Comparison of ENCODE assay signal across 8 cellular contexts in genomic region chr1:12231276-12231595, GRCh38. TPM values are rescaled to one million over a fixed set of nuclear protein-coding genes. Genes with fewer than 3 reads are reported as not detected.
A peak's percentile ranks its signal among the peaks of the same experiment; 100 is the strongest.
DNase-seq lines count a peak whose midpoint lies in the region; ATAC-seq and TF ChIP-seq lines count a peak whose summit lies in the region.

No MANE protein-coding gene starts in this region.

- peak overlapping the region; percentile 80 for H3K4me2 ChIP-seq in MM.1S (ENCODE audit: low read depth, low read length)

- intact Hi-C loops in natural killer cell (cut with micrococcal nuclease) = no loop called here

- H2AFZ ChIP-seq in MM.1S (ENCODE audit: low read length) = 0 out of 2 replicates have a peak overlapping the region, but pooled peaks have one; percentile 80

- H3K9me3 Mint-ChIP-seq in natural killer cell = no peaks in the 10 kb centered on the region

- H3K27me3 Mint-ChIP-seq in natural killer cell (ENCODE audit: low read depth in 2 of 2) = no peaks in the 10 kb centered on the region

- H3K27me3 ChIP-seq in MM.1S (replicated peaks; ENCODE audit: insufficient read depth, low read length) = 0 out of 2 replicates have a peak, but pooled peaks cover 12% of the 10 kb centered on the region
- H3K27me3 ChIP-seq in effector memory CD4-positive, alpha-beta T cell (replicated peaks; ENCODE audit: control insufficient read depth, insufficient read depth, low read length, poor library complexity, severe bottlenecking) = no peaks in the 10 kb centered on the region

- no peaks in the 10 kb centered on the region for H3F3A ChIP-seq in MM.1S (ENCODE audit: insufficient read depth, low read length)

- no peaks in the 10 kb centered on the region for H3K36me3 Mint-ChIP-seq in natural killer cell

- H3K4me3 Mint-ChIP-seq in natural killer cell = peak overlapping the region; percentile 87

- H3K27ac Mint-ChIP-seq in natural killer cell = peak overlapping the region; percentile 34 to 75

- no peaks in the 10 kb centered on the region for H3K9me2 ChIP-seq in MM.1S (replicated peaks; ENCODE audit: insufficient read depth, low read length)

- peaks cover 17 to 25% of the 10 kb centered on the region in 2 donors for H3K4me1 Mint-ChIP-seq in natural killer cell

- peaks cover 16% of the 10 kb centered on the region for H3K79me2 ChIP-seq in MM.1S (ENCODE audit: low read length)

- H3K9me3 ChIP-seq in MM.1S (replicated peaks; ENCODE audit: insufficient read depth, low read length) = no peaks in the 10 kb centered on the region
- H3K9me3 ChIP-seq in effector memory CD4-positive, alpha-beta T cell (ENCODE audit: control insufficient read depth, low read length) = no peaks in the 10 kb centered on the region

- ATAC-seq in natural killer cell (no peak), GM18909 (IDR thresholded peaks at IDR 0.05; ENCODE audit: poor library complexity, unreplicated experiment) (no peak), HG02623 (IDR thresholded peaks at IDR 0.05; ENCODE audit: unreplicated experiment) (no peak), HG03342 (IDR thresholded peaks at IDR 0.05; ENCODE audit: unreplicated experiment) (no peak)

- DNase-seq in AG10803 (ENCODE audit: low read depth) = peak; percentile 58
- no peak for DNase-seq in MM.1S
- DNase-seq in effector memory CD4-positive, alpha-beta T cell = no peak
- DNase-seq in natural killer cell = no peak
- DNase-seq in NK-92 (lab: John Stamatoyannopoulos, UW; ENCODE audit: unreplicated experiment) = no peak

- H3K27ac ChIP-seq in MM.1S (ENCODE audit: low read length) = no peak overlapping the region
- H3K27ac ChIP-seq in effector memory CD4-positive, alpha-beta T cell (ENCODE audit: insufficient read depth, low read length, poor library complexity, severe bottlenecking) = no peak overlapping the region

- no peaks in the 10 kb centered on the region for H3K36me3 ChIP-seq in MM.1S (replicated peaks; ENCODE audit: insufficient read depth, low read length)
- peaks cover 8% of the 10 kb centered on the region for H3K36me3 ChIP-seq in effector memory CD4-positive, alpha-beta T cell (ENCODE audit: control insufficient read depth, insufficient read depth, low read length)

- H4K20me1 ChIP-seq in MM.1S (ENCODE audit: insufficient read depth, low read length) = no peaks in the 10 kb centered on the region

- peak overlapping the region; percentile 87 for H3K4me3 ChIP-seq in AG10803 (ENCODE audit: low read length)
- peak overlapping the region; percentile 94 for H3K4me3 ChIP-seq in MM.1S (ENCODE audit: low read length)
- H3K4me3 ChIP-seq in effector memory CD4-positive, alpha-beta T cell (ENCODE audit: insufficient read depth, low read depth, low read length, poor library complexity, severe bottlenecking) = peak overlapping the region; percentile 99

- H3K4me1 ChIP-seq in MM.1S (ENCODE audit: low read length) = peaks cover 5% of the 10 kb centered on the region
- H3K4me1 ChIP-seq in effector memory CD4-positive, alpha-beta T cell (ENCODE audit: control insufficient read depth, insufficient read depth, low read length, poor library complexity, severe bottlenecking) = peaks cover 10% of the 10 kb centered on the region

- no peak for TF ChIP-seq CTCF in AG10803 (conservative IDR thresholded peaks at IDR 0.05; ENCODE audit: low read length)
- no peak for TF ChIP-seq CTCF in MM.1S (IDR thresholded peaks at IDR 0.05; ENCODE audit: low read length)
- TF ChIP-seq CTCF in natural killer cell (IDR thresholded peaks at IDR 0.05) = no peak

- peak overlapping the region; percentile 80; the same call in 1 of the 2 replicates for H3K9ac ChIP-seq in MM.1S (ENCODE audit: low read length)

RNA-seq across cellular contexts. Expression of gene VPS13D, which starts 1.4 kb away (rescaled TPM):
- 10 to 100 TPM; 66.3 to 94.0 (median 81.7) TPM for total RNA-seq in natural killer cell
